ENCODE assay signal across 17 cellular contexts in the genomic region with DNA sequence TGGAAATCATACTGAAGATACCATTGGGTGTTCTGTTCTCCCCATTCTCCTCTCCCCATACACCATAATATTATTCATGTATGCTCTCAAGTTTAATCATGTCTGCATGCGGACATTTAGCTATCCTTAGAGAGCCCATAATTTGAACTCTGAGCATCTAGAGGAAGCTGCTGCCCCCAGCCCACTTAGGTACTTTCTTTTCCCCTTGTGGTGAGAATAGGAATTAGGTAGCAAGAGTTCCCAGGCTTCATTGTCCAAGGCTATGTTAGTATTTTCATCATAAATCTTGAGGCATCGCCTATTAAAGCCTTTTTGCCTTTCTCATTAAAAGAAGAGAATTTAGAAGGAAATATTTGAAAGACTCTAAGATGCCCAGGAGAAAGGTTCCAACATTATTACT.
DNase-seq lines count a peak whose midpoint lies in the region; ATAC-seq and TF ChIP-seq lines count a peak whose summit lies in the region.
"Had no signal": no experiment of that assay in that cellular context is flagged by ENCODE, and none has a peak within 500 bp of the region (broad histone marks: within the 10 kb centered on the region; RNA-seq: fewer than 3 reads in every experiment).

No MANE protein-coding gene starts in this region.

- TF ChIP-seq CTCF in A673 (conservative IDR thresholded peaks at IDR 0.05; ENCODE audit: low read depth, low read length) (peak; percentile 32; the same call in 1 of the 2 replicates), GM23338 (conservative IDR thresholded peaks at IDR 0.05; ENCODE audit: low read depth in 2 of 2) (peak; percentile 23 to 62), chondrocyte (IDR thresholded peaks at IDR 0.05) (peak; percentile 23), neural crest cell (conservative IDR thresholded peaks at IDR 0.05) (peak; percentile 33), PC-9 (conservative IDR thresholded peaks at IDR 0.05) (no peak), endothelial cell (IDR thresholded peaks at IDR 0.05; ENCODE audit: unreplicated experiment) (no peak)

- H3K27me3 ChIP-seq in A673 (replicated peaks; ENCODE audit: insufficient read depth, low read depth, low read length, poor library complexity) (no peaks in the 10 kb centered on the region), GM23338 (ENCODE audit: insufficient read depth) (no peaks in the 10 kb centered on the region), PC-9 (ENCODE audit: insufficient read depth, low read depth) (no peaks in the 10 kb centered on the region)
- H3K27me3 ChIP-seq: BLaER1 treated with 17β-estradiol and CSF1 and Interleukin-3, amounts not matched to agents 10 nM and 100 nM had no signal

- no peak for DNase-seq in A673 (ENCODE audit: low spot score)
- peak; percentile 60 for DNase-seq in GM23338 (ENCODE audit: low spot score)
- DNase-seq in chondrocyte (ENCODE audit: low spot score): no peak
- no peak for DNase-seq in neural crest cell (ENCODE audit: low read depth, low spot score)
- no peak for DNase-seq in PC-9
- DNase-seq in COLO668 (lab: John Stamatoyannopoulos, UW; ENCODE audit: unreplicated experiment): no peak
- no peak for DNase-seq in endothelial cell (ENCODE audit: low spot score)
- DNase-seq: CD8-positive, alpha-beta T cell; HCEC 1CT; KBM-7; NCI-H1694 treated with DMSO at 0.1 percent for 48 hours; NK-92 treated with Interleukin-12 subunit alpha and Interleukin-12 subunit beta, amount 100 ng/mL, for 24 hours; SHP77 had no signal

- no peaks in the 10 kb centered on the region for H3F3A ChIP-seq in GM23338 (replicated peaks; ENCODE audit: low read depth)
- peaks cover 41% of the 10 kb centered on the region for H3F3A ChIP-seq in PC-9 (ENCODE audit: insufficient read depth, low read depth)

- H3K9me3 Mint-ChIP-seq in GM23338: no peaks in the 10 kb centered on the region
- H3K9me3 Mint-ChIP-seq in chondrocyte (ENCODE audit: low read depth): no peaks in the 10 kb centered on the region
- H3K9me3 Mint-ChIP-seq in neural crest cell: no peaks in the 10 kb centered on the region
- no peaks in the 10 kb centered on the region for H3K9me3 Mint-ChIP-seq in endothelial cell (ENCODE audit: unreplicated experiment)
- H3K9me3 Mint-ChIP-seq: CD8-positive, alpha-beta T cell had no signal

- H3K27ac ChIP-seq in A673 (ENCODE audit: low read depth, low read length, poor library complexity, severe bottlenecking) (no peak overlapping the region), GM23338 (ENCODE audit: low read depth) (no peak overlapping the region), PC-9 (no peak overlapping the region)
- H3K27ac ChIP-seq: BLaER1 treated with 17β-estradiol and CSF1 and Interleukin-3, amounts not matched to agents 10 nM and 100 nM; SK-N-MC had no signal

- H3K4me3 ChIP-seq in A673 (ENCODE audit: low read depth, low read length, poor library complexity, severe bottlenecking): no peak overlapping the region
- no peak overlapping the region for H3K4me3 ChIP-seq in GM23338
- H3K4me3 ChIP-seq in PC-9: no peak overlapping the region
- H3K4me3 ChIP-seq: BLaER1 treated with 17β-estradiol and CSF1 and Interleukin-3, amounts not matched to agents 10 nM and 100 nM; SK-N-MC had no signal

- peak; percentile 26 for ATAC-seq in GM23338
- no peak for ATAC-seq in HG03039 (IDR thresholded peaks at IDR 0.05; ENCODE audit: unreplicated experiment)
- ATAC-seq: CD8-positive, alpha-beta T cell; HepG2 had no signal

- H3K4me1 Mint-ChIP-seq in GM23338: peaks cover 77% of the 10 kb centered on the region
- H3K4me1 Mint-ChIP-seq in chondrocyte (ENCODE audit: low read depth): peaks cover 87% of the 10 kb centered on the region
- H3K4me1 Mint-ChIP-seq in neural crest cell: peaks cover 16% of the 10 kb centered on the region
- H3K4me1 Mint-ChIP-seq in endothelial cell (ENCODE audit: unreplicated experiment): peaks cover 3% of the 10 kb centered on the region

- peaks cover 27% of the 10 kb centered on the region for H4K20me1 ChIP-seq in GM23338 (replicated peaks; ENCODE audit: insufficient read depth)
- H4K20me1 ChIP-seq in PC-9 (ENCODE audit: insufficient read depth): no peaks in the 10 kb centered on the region
- H4K20me1 ChIP-seq: BLaER1 treated with 17β-estradiol and CSF1 and Interleukin-3, amounts not matched to agents 10 nM and 100 nM had no signal

- BruUV-seq in A673 (replicated peaks; lab: Mats Ljungman, UMichigan) (no TSS peak), PC-9 (replicated peaks; lab: Mats Ljungman, UMichigan) (no TSS peak)

- H3K27me3 Mint-ChIP-seq in GM23338 (ENCODE audit: insufficient read depth, low read depth, poor library complexity) (no peaks in the 10 kb centered on the region), chondrocyte (ENCODE audit: low read depth) (no peaks in the 10 kb centered on the region), neural crest cell (ENCODE audit: low read depth) (no peaks in the 10 kb centered on the region), endothelial cell (ENCODE audit: unreplicated experiment) (peaks cover 1% of the 10 kb centered on the region)

- CTCF ChIA-PET in A673 (lab: Charles Lee) (no interaction called here), PC-9 (lab: Charles Lee) (no interaction called here)

- no peak overlapping the region for H3K4me3 Mint-ChIP-seq in GM23338
- no peak overlapping the region for H3K4me3 Mint-ChIP-seq in chondrocyte (ENCODE audit: unreplicated experiment)
- no peak overlapping the region for H3K4me3 Mint-ChIP-seq in neural crest cell
- H3K4me3 Mint-ChIP-seq in endothelial cell (ENCODE audit: unreplicated experiment): no peak overlapping the region
- H3K4me3 Mint-ChIP-seq: CD8-positive, alpha-beta T cell had no signal

- no peak overlapping the region for H3K27ac Mint-ChIP-seq in GM23338
- no peak overlapping the region for H3K27ac Mint-ChIP-seq in chondrocyte (ENCODE audit: unreplicated experiment)
- H3K27ac Mint-ChIP-seq in neural crest cell (ENCODE audit: unreplicated experiment): no peak overlapping the region
- no peak overlapping the region for H3K27ac Mint-ChIP-seq in endothelial cell (ENCODE audit: unreplicated experiment)
- H3K27ac Mint-ChIP-seq: CD8-positive, alpha-beta T cell had no signal

- POLR2A ChIA-PET in A673 (lab: Charles Lee; ENCODE audit: low non-redundant PET): no interaction called here
- POLR2A ChIA-PET in PC-9 (lab: Charles Lee; ENCODE audit: unreplicated experiment): no interaction called here

- peaks cover 5% of the 10 kb centered on the region for H3K4me1 ChIP-seq in A673 (ENCODE audit: insufficient read depth, low read length, poor library complexity, severe bottlenecking)
- peaks cover 62% of the 10 kb centered on the region for H3K4me1 ChIP-seq in GM23338 (ENCODE audit: insufficient read depth)
- peaks cover 76% of the 10 kb centered on the region for H3K4me1 ChIP-seq in PC-9 (replicated peaks; ENCODE audit: insufficient read depth)

- H2AFZ ChIP-seq in GM23338 (no peak overlapping the region), PC-9 (no peak overlapping the region)

- H3K36me3 Mint-ChIP-seq in GM23338 (ENCODE audit: low read depth): no peaks in the 10 kb centered on the region; the same call in 2 of the 3 replicates
- H3K36me3 Mint-ChIP-seq in chondrocyte (ENCODE audit: low read depth): no peaks in the 10 kb centered on the region
- no peaks in the 10 kb centered on the region for H3K36me3 Mint-ChIP-seq in neural crest cell (ENCODE audit: low read depth)
- no peaks in the 10 kb centered on the region for H3K36me3 Mint-ChIP-seq in endothelial cell (ENCODE audit: low read depth, unreplicated experiment)
- H3K36me3 Mint-ChIP-seq: CD8-positive, alpha-beta T cell had no signal

- intact Hi-C loops in A673 (cut with micrococcal nuclease; ENCODE audit: unreplicated experiment): no loop called here
- intact Hi-C loops in PC-9 (cut with micrococcal nuclease; ENCODE audit: unreplicated experiment): loop anchor here (10.0 kb wide), 1 partner anchor 95 kb away; a partner anchor contains a TSS

- H3K4me2 ChIP-seq in GM23338: no peak overlapping the region
- H3K4me2 ChIP-seq in PC-9: no peak overlapping the region
- H3K4me2 ChIP-seq: BLaER1 treated with 17β-estradiol and CSF1 and Interleukin-3, amounts not matched to agents 10 nM and 100 nM had no signal

- H3K79me2 ChIP-seq in GM23338 (replicated peaks; ENCODE audit: insufficient read depth): peaks cover 100% of the 10 kb centered on the region
- H3K79me2 ChIP-seq in PC-9 (ENCODE audit: low read depth): peaks cover 88% of the 10 kb centered on the region

- no peaks in the 10 kb centered on the region for H3K9me3 ChIP-seq in A673 (ENCODE audit: low read depth, low read length, poor library complexity, severe bottlenecking)
- peaks cover 23% of the 10 kb centered on the region; the same call in 1 of the 2 replicates for H3K9me3 ChIP-seq in PC-9 (ENCODE audit: insufficient read depth, low read depth)
- H3K9me3 ChIP-seq: BLaER1 treated with 17β-estradiol and CSF1 and Interleukin-3, amounts not matched to agents 10 nM and 100 nM had no signal

- H3K36me3 ChIP-seq in A673 (ENCODE audit: insufficient read depth, low read length, poor library complexity, severe bottlenecking) (no peaks in the 10 kb centered on the region), GM23338 (ENCODE audit: insufficient read depth) (no peaks in the 10 kb centered on the region), PC-9 (ENCODE audit: low read depth) (0 out of 2 replicates have a peak, but pooled peaks cover 3% of the 10 kb centered on the region)
- H3K36me3 ChIP-seq: BLaER1 treated with 17β-estradiol and CSF1 and Interleukin-3, amounts not matched to agents 10 nM and 100 nM had no signal

- H3K9me2 ChIP-seq in GM23338 (ENCODE audit: insufficient read depth): peaks cover 6% of the 10 kb centered on the region; the same call in 1 of the 2 replicates
- H3K9me2 ChIP-seq in PC-9 (ENCODE audit: insufficient read depth): no peaks in the 10 kb centered on the region

TF ChIP-seq in GM23338, 12 proteins besides CTCF, POLR2A, EP300 and RAD21 (continues in another document):
- TF ChIP-seq EZH2 (IDR thresholded peaks at IDR 0.05; ENCODE audit: low read depth, unreplicated experiment) (no peak), STAT1 (IDR thresholded peaks at IDR 0.05; ENCODE audit: unreplicated experiment) (no peak), POLR2AphosphoS5 (IDR thresholded peaks at IDR 0.05; ENCODE audit: low read depth) (no peak), CREB1 (CRISPR knock-in tag; IDR thresholded peaks at IDR 0.05; ENCODE audit: low read depth) (no peak), NANOG (IDR thresholded peaks at IDR 0.05; ENCODE audit: borderline replicate concordance) (no peak), EZH2phosphoT487 (IDR thresholded peaks at IDR 0.05; ENCODE audit: unreplicated experiment) (no peak), JUNB (IDR thresholded peaks at IDR 0.05; ENCODE audit: unreplicated experiment) (no peak)
- TF ChIP-seq, protein P1, sequence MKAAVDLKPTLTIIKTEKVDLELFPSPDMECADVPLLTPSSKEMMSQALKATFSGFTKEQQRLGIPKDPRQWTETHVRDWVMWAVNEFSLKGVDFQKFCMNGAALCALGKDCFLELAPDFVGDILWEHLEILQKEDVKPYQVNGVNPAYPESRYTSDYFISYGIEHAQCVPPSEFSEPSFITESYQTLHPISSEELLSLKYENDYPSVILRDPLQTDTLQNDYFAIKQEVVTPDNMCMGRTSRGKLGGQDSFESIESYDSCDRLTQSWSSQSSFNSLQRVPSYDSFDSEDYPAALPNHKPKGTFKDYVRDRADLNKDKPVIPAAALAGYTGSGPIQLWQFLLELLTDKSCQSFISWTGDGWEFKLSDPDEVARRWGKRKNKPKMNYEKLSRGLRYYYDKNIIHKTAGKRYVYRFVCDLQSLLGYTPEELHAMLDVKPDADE (IDR thresholded peaks at IDR 0.05): no peak

Comparison
In these comparisons a context has a peak if more than half of its experiments do, and no peak if none do; other contexts are left out.
1. CTCF ChIP-seq: peak in A673 (single experiment), GM23338 (2 of 2), chondrocyte (single experiment) and neural crest cell (single experiment); none in PC-9 (single experiment) and endothelial cell (single experiment).